10 cellular contexts compared by ENCODE assay signal in the genomic region with DNA sequence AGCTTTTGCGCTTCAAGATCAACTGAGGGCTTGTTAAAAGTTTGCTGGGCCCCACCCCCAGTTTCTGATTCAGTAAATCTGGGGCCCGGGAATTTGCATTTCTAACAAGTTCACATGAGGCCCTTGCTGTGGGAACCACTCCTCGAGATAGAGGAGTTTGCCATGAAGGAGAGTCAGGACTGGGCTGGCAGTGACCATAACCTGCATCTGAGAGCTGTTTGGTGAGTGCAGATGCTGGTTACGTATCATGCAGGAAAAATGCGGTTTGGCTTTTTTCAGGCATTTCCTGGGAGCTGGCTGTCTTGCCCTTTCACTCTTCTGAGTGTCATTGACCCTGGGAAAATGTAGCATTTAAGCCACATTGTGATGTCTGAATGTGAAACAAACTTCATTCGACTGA. TPM values are rescaled to one million over a fixed set of nuclear protein-coding genes. Genes with fewer than 3 reads are reported as not detected.
DNase-seq lines count a peak whose midpoint lies in the region; FAIRE-seq and TF ChIP-seq lines count a peak whose summit lies in the region.
"Had no signal": no experiment of that assay in that cellular context is flagged by ENCODE, and none has a peak within 500 bp of the region (broad histone marks: within the 10 kb centered on the region; RNA-seq: fewer than 3 reads in every experiment).

No MANE protein-coding gene starts in this region.

- intact Hi-C loops in tibial artery (cut with DNase I; ENCODE audit: low total_unique reads): loop anchor here (5.0 kb wide), 1 partner anchor 55 kb away; no protein-coding TSS in a partner anchor

- H3K27me3 ChIP-seq in bronchial epithelial cell (ENCODE audit: control insufficient read depth, insufficient read depth, low read length) (peaks cover 2% of the 10 kb centered on the region), tibial artery (no peaks in the 10 kb centered on the region)

- peak; percentile 28 for FAIRE-seq in bronchial epithelial cell (lab: Jason Lieb, UNC)

- H3K4me3 ChIP-seq in bronchial epithelial cell (ENCODE audit: low read depth, low read length) (no peak overlapping the region), tibial artery (no peak overlapping the region)

- no peaks in the 10 kb centered on the region for H3K9me3 ChIP-seq in tibial artery

- DNase-seq in M059J (ENCODE audit: low read depth) (peak; percentile 85), bronchial epithelial cell (ENCODE audit: low read depth) (peak; percentile 66), kidney tubule cell (ENCODE audit: low spot score) (peak; percentile 76), tibial artery (no peak), NCI-H524 treated with DMSO at 0.1 percent for 48 hours (lab: John Stamatoyannopoulos, UW) (no peak), NAMALWA (ENCODE audit: low spot score) (no peak), NCI-H524 (lab: John Stamatoyannopoulos, UW) (no peak), DMS114 treated with DMSO at 0.1 percent for 48 hours (lab: John Stamatoyannopoulos, UW; ENCODE audit: unreplicated experiment) (no peak)
- DNase-seq: central memory CD4-positive, alpha-beta T cell; stimulated activated naive CD8-positive, alpha-beta T cell treated with anti-CD3 and anti-CD28 coated beads, Interleukin-15, amount 100 ng/mL, for 72 hours had no signal

- H3K27ac ChIP-seq in tibial artery: peak overlapping the region; percentile 77 to 82

- H3K4me1 ChIP-seq in tibial artery: peaks cover 0 to 88% (median 60%) of the 10 kb centered on the region in 4 donors

- H3K36me3 ChIP-seq in bronchial epithelial cell (ENCODE audit: control insufficient read depth, insufficient read depth, low read length) (no peaks in the 10 kb centered on the region), tibial artery (no peaks in the 10 kb centered on the region)

- TF ChIP-seq CTCF in bronchial epithelial cell (IDR thresholded peaks at IDR 0.05; ENCODE audit: insufficient read depth, low read length, severe bottlenecking) (no peak), tibial artery (IDR thresholded peaks at IDR 0.05) (no peak)

RNA-seq across cellular contexts. Expression of a gene that starts 9.4 kb away (rescaled TPM):
- 11.5 and 15.8 TPM in 2 replicates for total RNA-seq in M059J (2014; rRNA removed; shearing (Covaris generic))
- 0.13 and 0.79 TPM in 2 replicates for total RNA-seq in bronchial epithelial cell

Comparison
In these comparisons a context has a peak if more than half of its experiments do, and no peak if none do; other contexts are left out.
1. DNase-seq: peak in M059J (single experiment), bronchial epithelial cell (single experiment) and kidney tubule cell (single experiment); none in tibial artery (0 of 2), NCI-H524 treated with DMSO at 0.1 percent for 48 hours (single experiment), NAMALWA (single experiment), NCI-H524 (0 of 2) and DMS114 treated with DMSO at 0.1 percent for 48 hours (single experiment).